Comparison of ENCODE assay signal across 1 cellular context in genomic region chr2:12959935-12960334, GRCh38.
TF ChIP-seq lines count a peak whose summit lies in the region.

No MANE protein-coding gene starts in this region.

TF ChIP-seq in SK-N-SH, 30 proteins besides CTCF, POLR2A, EP300 and RAD21 (continued from another document):
- TF ChIP-seq ZBTB33 (IDR thresholded peaks at IDR 0.05; ENCODE audit: borderline replicate concordance, low read depth): no peak
- no peak for TF ChIP-seq YY1 (IDR thresholded peaks at IDR 0.05; ENCODE audit: low read depth)
- TF ChIP-seq USF1 (IDR thresholded peaks at IDR 0.05; ENCODE audit: borderline replicate concordance, low read depth): no peak
- TF ChIP-seq GABPA (IDR thresholded peaks at IDR 0.05; ENCODE audit: low read depth): no peak
